1 cellular context compared by ENCODE assay signal in genomic region chr7:51324206-51324884, GRCh38.
TF ChIP-seq lines count a peak whose summit lies in the region.

No MANE protein-coding gene starts in this region.

TF ChIP-seq in HEK293, 187 proteins besides CTCF, POLR2A, EP300 and RAD21 (continued from another document):
- TF ChIP-seq ZNF692 (tag by site-specific recombination; IDR thresholded peaks at IDR 0.05) (no peak), ZNF132 (tag by site-specific recombination; IDR thresholded peaks at IDR 0.05; ENCODE audit: borderline replicate concordance) (no peak), ZNF2 (tag by site-specific recombination; IDR thresholded peaks at IDR 0.05) (no peak), ZNF302 (tag by site-specific recombination; IDR thresholded peaks at IDR 0.05; ENCODE audit: low read depth) (no peak), ZNF391 (tag by site-specific recombination; IDR thresholded peaks at IDR 0.05; ENCODE audit: borderline replicate concordance, low read depth) (no peak), SP2 (tag by site-specific recombination; IDR thresholded peaks at IDR 0.05) (no peak), ZNF791 (tag by site-specific recombination; IDR thresholded peaks at IDR 0.05) (no peak), ZNF600 (tag by site-specific recombination; IDR thresholded peaks at IDR 0.05) (0 out of 2 replicates have a peak, but pooled peaks have one; percentile 17), PRDM4 (tag by site-specific recombination; IDR thresholded peaks at IDR 0.05) (no peak), GLI2 (tag by site-specific recombination; IDR thresholded peaks at IDR 0.05; ENCODE audit: borderline replicate concordance, low read depth) (no peak), BCL6B (tag by site-specific recombination; IDR thresholded peaks at IDR 0.05) (no peak), ZNF501 (tag by site-specific recombination; IDR thresholded peaks at IDR 0.05) (no peak), ZNF701 (tag by site-specific recombination; IDR thresholded peaks at IDR 0.05) (no peak), KLF10 (tag by site-specific recombination; IDR thresholded peaks at IDR 0.05) (no peak), ZNF629 (tag by site-specific recombination; IDR thresholded peaks at IDR 0.05) (no peak), YY1 (tag by site-specific recombination; IDR thresholded peaks at IDR 0.05) (no peak), ZFHX2 (tag by site-specific recombination; conservative IDR thresholded peaks at IDR 0.05) (peak; percentile 95)
